In the genomic region with DNA sequence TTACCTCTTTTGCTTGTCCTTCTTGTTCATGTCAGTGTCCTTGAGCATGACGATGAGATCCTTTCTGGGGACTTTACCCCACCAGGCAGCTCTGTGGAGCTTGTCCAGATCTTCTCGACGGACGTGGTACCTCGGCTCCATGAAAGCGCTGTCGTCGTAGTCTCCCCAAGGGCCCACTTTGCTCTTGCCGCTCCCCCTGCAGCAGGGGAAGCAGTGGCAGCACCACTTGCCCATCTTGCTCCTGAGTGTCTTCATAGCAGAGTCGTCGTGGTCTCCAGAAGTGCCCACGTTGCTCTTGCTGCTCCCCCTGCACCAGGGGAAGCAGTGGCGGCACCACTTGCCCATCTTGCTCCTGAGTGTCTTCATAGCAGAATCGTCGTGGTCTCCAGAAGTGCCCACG, we compare ENCODE assay signal across 6 cellular contexts. TPM values are rescaled to one million over a fixed set of nuclear protein-coding genes. Genes with fewer than 3 reads are reported as not detected.
"Had no signal": no experiment of that assay in that cellular context is flagged by ENCODE, and none has a peak within 500 bp of the region (broad histone marks: within the 10 kb centered on the region; RNA-seq: fewer than 3 reads in every experiment).

No MANE protein-coding gene starts in this region.

RNA-seq across cellular contexts. Expression of a gene that starts 0.4 kb away (rescaled TPM):
- total RNA-seq: GM23248, GM23338, H1, H7, H9, HFFc6 had no signal
- polyA plus RNA-seq: GM23248, GM23338, H1 had no signal
